ENCODE assay signal across 17 cellular contexts in genomic region chr1:171222961-171223360, GRCh38. TPM values are rescaled to one million over a fixed set of nuclear protein-coding genes. Genes with fewer than 3 reads are reported as not detected.
DNase-seq lines count a peak whose midpoint lies in the region; ATAC-seq, FAIRE-seq and TF ChIP-seq lines count a peak whose summit lies in the region.
"Had no signal": no experiment of that assay in that cellular context is flagged by ENCODE, and none has a peak within 500 bp of the region (broad histone marks: within the 10 kb centered on the region; RNA-seq: fewer than 3 reads in every experiment).

No MANE protein-coding gene starts in this region.

- H3K4me1 Mint-ChIP-seq in activated naive CD4-positive, alpha-beta T cell treated with anti-CD3 and anti-CD28 coated beads for 36 hours (ENCODE audit: low read depth): peaks cover 2% of the 10 kb centered on the region

- H4K5ac ChIP-seq in H1 (ENCODE audit: insufficient read length, low read depth, low read length): no peak overlapping the region

- DNase-seq in SK-N-SH (no peak), H1 (ENCODE audit: low read depth in 1 of 2, low spot score in 2 of 2) (no peak), keratinocyte (ENCODE audit: low read depth, low spot score) (no peak), aorta (no peak), NCI-H2196 (lab: John Stamatoyannopoulos, UW; ENCODE audit: unreplicated experiment) (no peak), dedifferentiated amniotic fluid mesenchymal stem cell (ENCODE audit: extremely low spot score) (no peak)
- no peak for DNase-seq in activated naive CD4-positive, alpha-beta T cell treated with anti-CD3 and anti-CD28 coated beads for 36 hours
- DNase-seq: CD8-positive, alpha-beta memory T cell; effector memory CD4-positive, alpha-beta T cell; GDM1; islet precursor cell; MM.1S; psoas muscle had no signal

- no peak for TF ChIP-seq EP300 in SK-N-SH (IDR thresholded peaks at IDR 0.05; ENCODE audit: borderline replicate concordance in 1 of 2, low read depth in 1 of 2, low read length in 1 of 2)
- TF ChIP-seq EP300 in H1 (IDR thresholded peaks at IDR 0.05; ENCODE audit: borderline replicate concordance in 1 of 2, low read depth in 2 of 2, low read length in 2 of 2): no peak

- no peaks in the 10 kb centered on the region; the same call in 1 of the 2 replicates for H3K27me3 ChIP-seq in SK-N-SH (ENCODE audit: insufficient read depth)
- no peaks in the 10 kb centered on the region for H3K27me3 ChIP-seq in H1 (replicated peaks in 1 of 4; ENCODE audit: control insufficient read depth in 3 of 4, extremely low read depth in 1 of 4, insufficient read depth in 3 of 4, low read length in 3 of 4)
- H3K27me3 ChIP-seq in keratinocyte (ENCODE audit: control insufficient read depth, extremely low read depth, insufficient read depth, low read length): no peaks in the 10 kb centered on the region
- H3K27me3 ChIP-seq in aorta (ENCODE audit: control insufficient read depth in 1 of 2, insufficient read depth in 2 of 2, low read length in 1 of 2): no peaks in the 10 kb centered on the region
- H3K27me3 ChIP-seq: tibial nerve had no signal

- intact Hi-C loops in aorta (cut with DNase I): no loop called here
- intact Hi-C loops in activated naive CD4-positive, alpha-beta T cell treated with anti-CD3 and anti-CD28 coated beads for 36 hours (cut with micrococcal nuclease): no loop called here

- H3K23ac ChIP-seq in H1 (ENCODE audit: insufficient read length): no peak overlapping the region

- H3K9me1 ChIP-seq in keratinocyte (ENCODE audit: control insufficient read depth, extremely low read depth, insufficient read depth, low read length): no peaks in the 10 kb centered on the region

- TF ChIP-seq RAD21 in SK-N-SH (IDR thresholded peaks at IDR 0.05; ENCODE audit: low read length): no peak
- TF ChIP-seq RAD21 in H1 (IDR thresholded peaks at IDR 0.05 in 1 of 2, conservative IDR thresholded peaks at IDR 0.05 in 1 of 2; ENCODE audit: low read depth in 2 of 2, low read length in 2 of 2): no peak

- CTCF ChIA-PET in SK-N-SH (lab: Yijun Ruan, JAX): interaction anchor here (0.9 to 2.0 kb wide), 2 partner anchors 22 to 28 kb away, joined by 3 to 4 read pairs; no protein-coding TSS in a partner anchor
- CTCF ChIA-PET in H1 (lab: Charles Lee; ENCODE audit: partially characterized antibody): interaction anchor here (0.6 to 2.5 kb wide), 10 partner anchors 9 to 446 kb away, joined by 3 to 19 read pairs (median 4); partner anchors contain the start of genes FMO2 and FMO4
- CTCF ChIA-PET in activated naive CD4-positive, alpha-beta T cell treated with anti-CD3 and anti-CD28 coated beads for 36 hours (lab: Charles Lee): interaction anchor here (0.6 to 1.9 kb wide), 2 partner anchors 31 to 91 kb away, joined by 3 to 5 read pairs; partner anchors contain the start of gene FMO4

- no peak overlapping the region for H3K4me3 ChIP-seq in SK-N-SH (ENCODE audit: low read depth in 2 of 2, low read length in 1 of 2)
- peak overlapping the region in 1 of 4 experiments; percentile 4; a peak in 1 of 8 replicates for H3K4me3 ChIP-seq in H1 (ENCODE audit: extremely low read depth in 1 of 4, insufficient read depth in 2 of 4, low read depth in 3 of 4, low read length in 4 of 4)
- H3K4me3 ChIP-seq in keratinocyte (ENCODE audit: control insufficient read depth in 2 of 3, extremely low read depth in 1 of 3, insufficient read depth in 2 of 3, low read depth in 1 of 3, low read length in 3 of 3): no peak overlapping the region
- H3K4me3 ChIP-seq in aorta (ENCODE audit: low read length in 2 of 2): no peak overlapping the region
- H3K4me3 ChIP-seq: psoas muscle, tibial nerve had no signal

- no peak overlapping the region for H3K4ac ChIP-seq in H1 (replicated peaks; ENCODE audit: insufficient read length, low read depth, low read length)

- no peak overlapping the region for H3K4me2 ChIP-seq in SK-N-SH
- no peak overlapping the region for H3K4me2 ChIP-seq in H1 (ENCODE audit: insufficient read depth in 1 of 2, low read depth in 2 of 2, low read length in 2 of 2)
- peak overlapping the region; percentile 37 for H3K4me2 ChIP-seq in keratinocyte (ENCODE audit: control insufficient read depth, extremely low read depth, insufficient read depth, low read depth, low read length)

- peak overlapping the region; percentile 73 for H2BK120ac ChIP-seq in H1 (replicated peaks; ENCODE audit: low read depth, low read length)

- POLR2A ChIA-PET in SK-N-SH (lab: Yijun Ruan, JAX) (no interaction called here), H1 (lab: Charles Lee; ENCODE audit: partially characterized antibody) (interaction anchor here (0.7 to 1.0 kb wide), 2 partner anchors 9 to 11 kb away, joined by 3 to 4 read pairs; no protein-coding TSS in a partner anchor)

- peaks cover 0 to 23% of the 10 kb centered on the region in 2 experiments; a peak in 1 of 4 replicates for H3K4me1 ChIP-seq in SK-N-SH (ENCODE audit: control insufficient read depth in 1 of 2, insufficient read depth in 2 of 2, low read depth in 1 of 2, low read length in 1 of 2)
- peaks cover 2 to 19% (median 14%) of the 10 kb centered on the region in 4 experiments; a peak in 6 of 7 replicates for H3K4me1 ChIP-seq in H1 (replicated peaks in 1 of 4; ENCODE audit: control insufficient read depth in 3 of 4, insufficient read depth in 4 of 4, low read length in 3 of 4)
- H3K4me1 ChIP-seq in keratinocyte (ENCODE audit: control insufficient read depth, extremely low read depth, insufficient read depth, low read length): peaks cover 50% of the 10 kb centered on the region
- H3K4me1 ChIP-seq in aorta (ENCODE audit: control insufficient read depth in 1 of 2, insufficient read depth in 2 of 2, low read length in 2 of 2): peaks cover 5 to 6% of the 10 kb centered on the region in 2 donors

- H3K79me1 ChIP-seq in H1 (ENCODE audit: low read depth, low read length): no peaks in the 10 kb centered on the region

- H4K91ac ChIP-seq in H1 (replicated peaks; ENCODE audit: insufficient read length, low read length): peak overlapping the region; percentile 70

- no peaks in the 10 kb centered on the region for H3K9me2 ChIP-seq in SK-N-SH

- H3K36me3 Mint-ChIP-seq in activated naive CD4-positive, alpha-beta T cell treated with anti-CD3 and anti-CD28 coated beads for 36 hours (ENCODE audit: low read depth): no peaks in the 10 kb centered on the region
- H3K36me3 Mint-ChIP-seq: CD8-positive, alpha-beta memory T cell had no signal

- H3K79me2 ChIP-seq in SK-N-SH (ENCODE audit: insufficient read depth) (no peaks in the 10 kb centered on the region), H1 (ENCODE audit: control insufficient read depth in 1 of 2, insufficient read depth in 2 of 2, low read length in 2 of 2) (no peaks in the 10 kb centered on the region), keratinocyte (ENCODE audit: control insufficient read depth, insufficient read depth, low read length) (no peaks in the 10 kb centered on the region)

- no peaks in the 10 kb centered on the region for H4K20me1 ChIP-seq in SK-N-SH (ENCODE audit: insufficient read depth)
- H4K20me1 ChIP-seq in H1 (replicated peaks in 1 of 2; ENCODE audit: control insufficient read depth in 1 of 2, insufficient read depth in 2 of 2, low read length in 2 of 2): no peaks in the 10 kb centered on the region
- H4K20me1 ChIP-seq in keratinocyte (ENCODE audit: control insufficient read depth, extremely low read depth, insufficient read depth, low read length): no peaks in the 10 kb centered on the region

- no peak overlapping the region for H2BK15ac ChIP-seq in H1 (ENCODE audit: low read length)

- H3K23me2 ChIP-seq in H1 (ENCODE audit: low read depth, low read length): no peaks in the 10 kb centered on the region; the same call in 1 of the 2 replicates

- no peak overlapping the region for H2AK5ac ChIP-seq in H1 (ENCODE audit: low read depth, low read length)

- H3K9ac ChIP-seq in SK-N-SH (no peak overlapping the region), H1 (replicated peaks in 1 of 4; ENCODE audit: extremely low read depth in 1 of 4, low read depth in 3 of 4, low read length in 3 of 4) (no peak overlapping the region), keratinocyte (ENCODE audit: control insufficient read depth, extremely low read depth, insufficient read depth, low read length) (no peak overlapping the region)

- peak overlapping the region; percentile 98; the same call in 1 of the 2 replicates for H2BK5ac ChIP-seq in H1 (ENCODE audit: low read depth, low read length)

- no peak for TF ChIP-seq POLR2A in H1 (IDR thresholded peaks at IDR 0.05; ENCODE audit: control extremely low read depth in 1 of 2, low read depth in 2 of 2, low read length in 2 of 2)

- peaks cover 1% of the 10 kb centered on the region for H3K9me3 Mint-ChIP-seq in activated naive CD4-positive, alpha-beta T cell treated with anti-CD3 and anti-CD28 coated beads for 36 hours

- no peak overlapping the region for H4K8ac ChIP-seq in H1 (ENCODE audit: extremely low read depth, insufficient read depth, low read length)

- TF ChIP-seq CTCF in SK-N-SH (IDR thresholded peaks at IDR 0.05): no peak
- TF ChIP-seq CTCF in H1 (IDR thresholded peaks at IDR 0.05; ENCODE audit: control extremely low read depth in 1 of 3, insufficient read depth in 1 of 3, low read depth in 1 of 3, low read length in 3 of 3): no peak
- TF ChIP-seq CTCF in keratinocyte (optimal IDR thresholded peaks at IDR 0.05 in 1 of 3, IDR thresholded peaks at IDR 0.05 in 1 of 3, conservative IDR thresholded peaks at IDR 0.05 in 1 of 3; ENCODE audit: extremely low read depth in 1 of 3, insufficient read depth in 2 of 3, low read length in 3 of 3): no peak

- H2BK20ac ChIP-seq in H1 (ENCODE audit: low read length): peak overlapping the region; percentile 29; the same call in 1 of the 2 replicates

- no peak overlapping the region for H3K56ac ChIP-seq in H1 (replicated peaks; ENCODE audit: insufficient read length, low read depth, low read length)

- H3K4me3 Mint-ChIP-seq in activated naive CD4-positive, alpha-beta T cell treated with anti-CD3 and anti-CD28 coated beads for 36 hours: no peak overlapping the region
- H3K4me3 Mint-ChIP-seq: CD8-positive, alpha-beta memory T cell had no signal

- peaks cover 16% of the 10 kb centered on the region for H3F3A ChIP-seq in SK-N-SH (replicated peaks; ENCODE audit: insufficient read depth)

- peak overlapping the region; percentile 41; the same call in 1 of the 2 replicates for H2BK12ac ChIP-seq in H1 (ENCODE audit: low read depth, low read length)

- H3K9me3 ChIP-seq in SK-N-SH (no peaks in the 10 kb centered on the region), H1 (ENCODE audit: insufficient read depth in 2 of 2, low read depth in 1 of 2, low read length in 1 of 2) (peaks cover 4 to 6% of the 10 kb centered on the region in 2 experiments; a peak in 2 of 4 replicates), keratinocyte (ENCODE audit: control insufficient read depth, low read depth, low read length) (peaks cover 3% of the 10 kb centered on the region), aorta (ENCODE audit: control insufficient read depth, low read length) (no peaks in the 10 kb centered on the region)
- H3K9me3 ChIP-seq: psoas muscle, tibial nerve had no signal

- WGBS in SK-N-SH (ENCODE audit: low lambda C conversion rate): 37% methylated on average over 5 of the region's 5 CpGs
- WGBS in H1 (ENCODE audit: extremely low coverage in 1 of 2, insufficient coverage in 1 of 2, insufficient read length in 1 of 2, insufficient replicate concordance in 2 of 2, low coverage in 1 of 2, low lambda C conversion rate in 2 of 2, missing lambda C conversion rate in 1 of 2), 2 experiments: 67% methylated on average over 5 of the region's 5 CpGs; no CpG with 5 or more reads in 1 of the 2 experiments
- 6 to 14% methylated on average over 5 of the region's 5 CpGs for WGBS in aorta, 2 donors

- no peak overlapping the region for H3K14ac ChIP-seq in H1 (ENCODE audit: insufficient read length)

- FAIRE-seq in H1 (lab: Jason Lieb, UNC) (no peak), keratinocyte (lab: Jason Lieb, UNC) (peak; percentile 57)
- FAIRE-seq: A204.1 had no signal

- dilution Hi-C loops in keratinocyte (cut with MboI; ENCODE audit: extremely low pct_ligation_motif_present, low sequenced_read_pairs): no loop called here

- H2AFZ ChIP-seq in SK-N-SH (ENCODE audit: low read depth) (peak overlapping the region; percentile 3; the same call in 1 of the 2 replicates), H1 (ENCODE audit: low read length) (peak overlapping the region; percentile 11; the same call in 1 of the 2 replicates), keratinocyte (ENCODE audit: control insufficient read depth, low read length) (peak overlapping the region; percentile 48)

- no peak overlapping the region for H3K27ac Mint-ChIP-seq in activated naive CD4-positive, alpha-beta T cell treated with anti-CD3 and anti-CD28 coated beads for 36 hours

- H3K36me3 ChIP-seq in SK-N-SH (replicated peaks in 1 of 2; ENCODE audit: control insufficient read depth in 1 of 2, insufficient read depth in 2 of 2, low read length in 1 of 2): no peaks in the 10 kb centered on the region
- H3K36me3 ChIP-seq in H1 (ENCODE audit: control insufficient read depth in 2 of 4, insufficient read depth in 4 of 4, low read length in 3 of 4): peaks cover 0 to 6% (median 1%) of the 10 kb centered on the region in 4 experiments; a peak in 1 of 8 replicates
- no peaks in the 10 kb centered on the region for H3K36me3 ChIP-seq in keratinocyte (ENCODE audit: control insufficient read depth in 2 of 2, extremely low read depth in 1 of 2, insufficient read depth in 2 of 2, low read length in 2 of 2)
- H3K36me3 ChIP-seq in aorta (ENCODE audit: control insufficient read depth in 1 of 2, insufficient read depth in 2 of 2, low read length in 1 of 2): no peaks in the 10 kb centered on the region
- H3K36me3 ChIP-seq: tibial nerve had no signal

- no peak overlapping the region for H3K27ac ChIP-seq in SK-N-SH (ENCODE audit: low read depth in 2 of 2, low read length in 1 of 2)
- H3K27ac ChIP-seq in H1 (ENCODE audit: low read depth, low read length): no peak overlapping the region
- no peak overlapping the region for H3K27ac ChIP-seq in keratinocyte (ENCODE audit: control insufficient read depth, insufficient read depth, low read length)
- peak overlapping the region; percentile 71 to 72 for H3K27ac ChIP-seq in aorta (ENCODE audit: low read depth in 1 of 2, low read length in 2 of 2)
- H3K27ac ChIP-seq: psoas muscle had no signal

- no peak overlapping the region for H3K18ac ChIP-seq in H1 (ENCODE audit: extremely low read depth, low read length)

- ATAC-seq in SK-N-SH treated with all-trans-retinoic acid at 6 μM for 48 hours (no peak), aorta (ENCODE audit: low FRiP score) (peak; percentile 74)

- H3K27me3 Mint-ChIP-seq in activated naive CD4-positive, alpha-beta T cell treated with anti-CD3 and anti-CD28 coated beads for 36 hours (ENCODE audit: low read depth): peaks cover under 1% of the 10 kb centered on the region

RNA-seq across cellular contexts. Expression of gene FMO1, which starts 25.3 kb away (rescaled TPM):
- polyA plus RNA-seq in SK-N-SH (2012; rRNA removed) (not detected in 2 replicates), H1 (2011; rRNA removed) (0.03 and 0.11 TPM in 2 replicates), keratinocyte (0.07 to 0.17 TPM in 2 of 3 replicates, not detected in the other), aorta (under 1 TPM in 1 of 2 donors, not detected in 1; 0.28 TPM)
- not detected in 2 replicates for polyA plus RNA-seq in SK-N-SH (2012; cell fraction: cytosol; rRNA removed)
- not detected in 2 replicates for polyA plus RNA-seq in SK-N-SH (2012; cell fraction: nucleus; rRNA removed)
- total RNA-seq in H1 (2021; fragmentation: NEBNext Ultra II Directional; extraction: Animal tissue kit (Norgen Biotek cat#: 25700)): 0.36 TPM in 1 of 2 replicates, not detected in the other
- polyA plus RNA-seq in H1 (2011; cell fraction: cytosol; rRNA removed): 0.13 TPM
- 0.77 TPM for polyA plus RNA-seq in H1 (2011; cell fraction: nucleus; rRNA removed)
- polyA plus RNA-seq in H1 (2012, experiment 1 of 2): 0.11 to 0.27 TPM in 2 of 4 replicates, not detected in the others
- not detected for polyA plus RNA-seq in H1 (2012, experiment 2 of 2)
- polyA plus RNA-seq in H1 (2013, experiment 1 of 2): 0.02 TPM
- polyA plus RNA-seq in H1 (2013, experiment 2 of 2): 0.04 TPM
- 0.47 TPM in 1 of 2 replicates, not detected in the other for polyA minus RNA-seq in H1 (2011; rRNA and poly(A)+ RNA removed)
- polyA minus RNA-seq in H1 (2011; cell fraction: cytosol; rRNA and poly(A)+ RNA removed): not detected
- polyA minus RNA-seq in H1 (2011; cell fraction: nucleus; rRNA and poly(A)+ RNA removed): not detected
- polyA plus RNA-seq in keratinocyte (2011; ENCODE audit: low read depth): not detected
- polyA plus RNA-seq in keratinocyte (2011; cell fraction: cytosol; rRNA removed): 0.04 TPM in 1 of 2 replicates, not detected in the other
- not detected in 2 replicates for polyA plus RNA-seq in keratinocyte (2011; cell fraction: nucleus; rRNA removed)
- 0.30 TPM in 1 of 2 replicates, not detected in the other for polyA plus RNA-seq in keratinocyte (2012; ENCODE audit: low replicate concordance)
- 0.93 to 1.3 TPM in 2 of 3 replicates, not detected in the other for polyA minus RNA-seq in keratinocyte
- not detected for polyA minus RNA-seq in keratinocyte (2011; cell fraction: cytosol; rRNA and poly(A)+ RNA removed)
- not detected in 2 replicates for polyA minus RNA-seq in keratinocyte (2011; cell fraction: nucleus; rRNA and poly(A)+ RNA removed)
- 1 to 10 TPM in 1 of 2 donors, under 1 TPM in 1; 0.81 to 7.3 TPM for total RNA-seq in aorta
- total RNA-seq in activated naive CD4-positive, alpha-beta T cell treated with anti-CD3 and anti-CD28 coated beads for 36 hours: not detected
- total RNA-seq: CD8-positive, alpha-beta memory T cell; HT-29 had no signal
- polyA plus RNA-seq: CD8-positive, alpha-beta memory T cell had no signal

RNA-seq across cellular contexts. Expression of gene FMO2, which starts 37.9 kb away (rescaled TPM):
- polyA plus RNA-seq in SK-N-SH (2012; rRNA removed): not detected in 2 replicates
- polyA plus RNA-seq in SK-N-SH (2012; cell fraction: cytosol; rRNA removed): not detected in 2 replicates
- polyA plus RNA-seq in SK-N-SH (2012; cell fraction: nucleus; rRNA removed): not detected in 2 replicates
- total RNA-seq in H1 (2021; fragmentation: NEBNext Ultra II Directional; extraction: Animal tissue kit (Norgen Biotek cat#: 25700)): not detected in 2 replicates
- not detected in 2 replicates for polyA plus RNA-seq in H1 (2011; rRNA removed)
- polyA plus RNA-seq in H1 (2011; cell fraction: cytosol; rRNA removed): not detected
- polyA plus RNA-seq in H1 (2011; cell fraction: nucleus; rRNA removed): not detected
- polyA plus RNA-seq in H1 (2012, experiment 1 of 2): not detected in 4 replicates
- polyA plus RNA-seq in H1 (2012, experiment 2 of 2): not detected
- polyA plus RNA-seq in H1 (2013, experiment 1 of 2): 0.10 TPM
- 0.04 TPM for polyA plus RNA-seq in H1 (2013, experiment 2 of 2)
- polyA minus RNA-seq in H1 (2011; rRNA and poly(A)+ RNA removed): 0.15 TPM in 1 of 2 replicates, not detected in the other
- polyA minus RNA-seq in H1 (2011; cell fraction: cytosol; rRNA and poly(A)+ RNA removed): not detected
- 0.80 TPM for polyA minus RNA-seq in H1 (2011; cell fraction: nucleus; rRNA and poly(A)+ RNA removed)
- polyA plus RNA-seq in keratinocyte: 0.05 TPM in 2 of 3 replicates, not detected in the other
- 1.9 TPM for polyA plus RNA-seq in keratinocyte (2011; ENCODE audit: low read depth)
- not detected in 2 replicates for polyA plus RNA-seq in keratinocyte (2011; cell fraction: cytosol; rRNA removed)
- not detected in 2 replicates for polyA plus RNA-seq in keratinocyte (2011; cell fraction: nucleus; rRNA removed)
- polyA plus RNA-seq in keratinocyte (2012; ENCODE audit: low replicate concordance): 1.0 TPM in 1 of 2 replicates, not detected in the other
- not detected in 3 replicates for polyA minus RNA-seq in keratinocyte
- polyA minus RNA-seq in keratinocyte (2011; cell fraction: cytosol; rRNA and poly(A)+ RNA removed): not detected
- not detected in 2 replicates for polyA minus RNA-seq in keratinocyte (2011; cell fraction: nucleus; rRNA and poly(A)+ RNA removed)
- total RNA-seq in aorta: 100 to 1,000 TPM; 183 to 213 TPM
- polyA plus RNA-seq in aorta: 100 to 1,000 TPM; 157 to 232 TPM
- not detected for total RNA-seq in activated naive CD4-positive, alpha-beta T cell treated with anti-CD3 and anti-CD28 coated beads for 36 hours
- total RNA-seq: CD8-positive, alpha-beta memory T cell; HT-29 had no signal
- polyA plus RNA-seq: CD8-positive, alpha-beta memory T cell had no signal

Comparison
In these comparisons a context has a peak if more than half of its experiments do, and no peak if none do; other contexts are left out.
1. H3K27ac ChIP-seq: peak in aorta (2 of 2); none in SK-N-SH (0 of 2), H1 (single experiment) and keratinocyte (single experiment).
2. RNA of gene FMO2, which starts 37.9 kb away (polyA plus RNA-seq): 157 to 232 TPM in aorta; 0.05 to 1.9 TPM in keratinocyte, not detected in SK-N-SH and 0.04 to 0.10 TPM in H1; every median in the first group is over 10 times any median in the second.
3. Peak in every context shown above with its lines, with median percentiles within 50 percentile points of each other: H2AFZ ChIP-seq.